23 cellular contexts compared by ENCODE assay signal in the genomic region with DNA sequence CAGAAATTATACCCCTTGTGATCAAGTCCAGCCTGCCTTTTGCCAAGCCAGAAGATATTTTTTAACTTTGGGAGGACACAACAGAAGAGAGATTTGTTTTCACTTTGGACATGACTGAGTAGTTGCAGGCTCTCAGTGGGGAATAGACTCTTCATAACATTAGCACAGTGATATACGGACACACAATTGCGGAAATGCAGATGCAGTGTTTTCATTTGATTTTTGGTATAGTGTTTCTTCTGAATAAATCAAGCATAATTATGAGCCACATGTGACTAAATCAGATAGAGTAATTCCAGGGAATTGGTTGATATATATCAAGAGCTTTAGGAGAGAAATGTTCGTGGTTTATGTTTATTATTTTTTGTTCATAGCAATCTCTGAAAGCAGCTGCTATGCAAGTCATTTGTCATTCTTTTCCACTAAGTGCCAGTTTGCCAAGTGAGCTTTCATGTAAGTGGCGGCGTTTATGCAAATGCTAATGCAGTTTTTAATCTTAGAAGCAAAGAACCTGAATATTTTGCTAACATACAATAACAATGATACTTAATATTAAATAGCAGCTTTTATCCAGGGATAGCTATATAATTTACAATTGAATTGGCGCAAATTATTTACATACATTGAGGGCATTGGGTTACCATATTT.
DNase-seq lines count a peak whose midpoint lies in the region; ATAC-seq and TF ChIP-seq lines count a peak whose summit lies in the region.
"Had no signal": no experiment of that assay in that cellular context is flagged by ENCODE, and none has a peak within 500 bp of the region (broad histone marks: within the 10 kb centered on the region; RNA-seq: fewer than 3 reads in every experiment).

No MANE protein-coding gene starts in this region.

- H2AFZ ChIP-seq in PC-3 (ENCODE audit: low read length) (no peak overlapping the region), hepatocyte (no peak overlapping the region)

- no peaks in the 10 kb centered on the region for H3K9me3 Mint-ChIP-seq in activated T-cell treated with anti-CD3 and anti-CD28 coated beads, Interleukin-2, amount 50 U/mL, for 24 hours
- no peaks in the 10 kb centered on the region for H3K9me3 Mint-ChIP-seq in endodermal cell
- H3K9me3 Mint-ChIP-seq: central memory CD8-positive, alpha-beta T cell; T-helper 1 cell treated with Interleukin-12 subunit alpha and Interleukin-12 subunit beta and Interleukin-4 antibody, amounts not matched to agents 30 μg/mL and 1 μg/mL, for 36 hours had no signal

- no peak overlapping the region for H3K4me3 Mint-ChIP-seq in activated T-cell treated with anti-CD3 and anti-CD28 coated beads, Interleukin-2, amount 50 U/mL, for 24 hours
- H3K4me3 Mint-ChIP-seq in endodermal cell, result no peak overlapping the region
- H3K4me3 Mint-ChIP-seq: central memory CD8-positive, alpha-beta T cell; T-helper 1 cell treated with Interleukin-12 subunit alpha and Interleukin-12 subunit beta and Interleukin-4 antibody, amounts not matched to agents 30 μg/mL and 1 μg/mL, for 36 hours had no signal

- TF ChIP-seq CTCF in PC-3 (conservative IDR thresholded peaks at IDR 0.05; ENCODE audit: low read depth, low read length), result no peak
- no peak for TF ChIP-seq CTCF in hepatocyte (IDR thresholded peaks at IDR 0.05; ENCODE audit: poor library complexity)
- TF ChIP-seq CTCF in endodermal cell (conservative IDR thresholded peaks at IDR 0.05), result no peak

- H4K20me1 ChIP-seq in PC-3 (ENCODE audit: low read length) (no peaks in the 10 kb centered on the region), hepatocyte (ENCODE audit: insufficient read depth, poor library complexity, severe bottlenecking) (no peaks in the 10 kb centered on the region)

- no peak overlapping the region; the same call in 1 of the 2 replicates for H3K9ac ChIP-seq in PC-3 (ENCODE audit: low read length)
- H3K9ac ChIP-seq in endodermal cell (ENCODE audit: extremely low read depth, low read length, poor library complexity, severe bottlenecking), result no peak overlapping the region

- POLR2A ChIA-PET in PC-3 (lab: Charles Lee; ENCODE audit: unreplicated experiment), result no interaction called here

- no peaks in the 10 kb centered on the region for H3K27me3 ChIP-seq in PC-3 (ENCODE audit: low read length)
- no peaks in the 10 kb centered on the region for H3K27me3 ChIP-seq in hepatocyte
- H3K27me3 ChIP-seq in endodermal cell (ENCODE audit: control insufficient read depth, insufficient read depth, low read length, poor library complexity, severe bottlenecking), result no peaks in the 10 kb centered on the region
- H3K27me3 ChIP-seq: neutrophil, thyroid gland had no signal

- H3K27me3 Mint-ChIP-seq in activated T-cell treated with anti-CD3 and anti-CD28 coated beads, Interleukin-2, amount 50 U/mL, for 24 hours, result no peaks in the 10 kb centered on the region
- no peaks in the 10 kb centered on the region for H3K27me3 Mint-ChIP-seq in endodermal cell (ENCODE audit: insufficient read depth)
- H3K27me3 Mint-ChIP-seq: central memory CD8-positive, alpha-beta T cell had no signal

- H3K4me1 Mint-ChIP-seq in activated T-cell treated with anti-CD3 and anti-CD28 coated beads, Interleukin-2, amount 50 U/mL, for 24 hours (ENCODE audit: low read depth), result no peaks in the 10 kb centered on the region
- peaks cover 48% of the 10 kb centered on the region for H3K4me1 Mint-ChIP-seq in endodermal cell
- H3K4me1 Mint-ChIP-seq: central memory CD8-positive, alpha-beta T cell had no signal

- H3K9me3 ChIP-seq in PC-3 (ENCODE audit: low read length), result no peaks in the 10 kb centered on the region
- H3K9me3 ChIP-seq in hepatocyte (ENCODE audit: low read depth), result no peaks in the 10 kb centered on the region
- H3K9me3 ChIP-seq in endodermal cell (ENCODE audit: control insufficient read depth, low read length), result no peaks in the 10 kb centered on the region
- H3K9me3 ChIP-seq: A549, mucosa of descending colon, neutrophil, thyroid gland had no signal

- no TSS peak for BruUV-seq in PC-3 (replicated peaks; lab: Mats Ljungman, UMichigan)

- DNase-seq in NCI-H2107 treated with DMSO at 0.1 percent for 48 hours (lab: John Stamatoyannopoulos, UW; ENCODE audit: unreplicated experiment), result peak; percentile 83
- DNase-seq in NCI-H2107 (lab: John Stamatoyannopoulos, UW), result no peak
- no peak for DNase-seq in PC-3
- DNase-seq in hepatocyte (ENCODE audit: low spot score), result no peak
- DNase-seq in superior temporal gyrus (ENCODE audit: extremely low spot score), result peak; percentile 18
- DNase-seq in activated T-cell treated with anti-CD3 and anti-CD28 coated beads, Interleukin-2, amount 50 U/mL, for 24 hours, result no peak
- no peak for DNase-seq in endodermal cell
- DNase-seq: activated CD4-positive, alpha-beta T cell treated with anti-CD3 and anti-CD28 coated beads for 4 hours; activated naive CD4-positive, alpha-beta T cell treated with anti-CD3 and anti-CD28 coated beads, Interleukin-2, amount 50 U/mL, for 16 hours; aorta; left ventricle myocardium superior; mucosa of descending colon; NCI-H1436 treated with DMSO at 0.1 percent for 48 hours; SHP77; small intestine; stimulated activated CD4-positive, alpha-beta T cell treated with anti-CD3 and anti-CD28 coated beads, Interleukin-2, amount 100 ng/mL, for 48 hours; stimulated activated naive CD4-positive, alpha-beta T cell treated with Interleukin-2 at 50 U/mL for 16 hours; thyroid gland had no signal

- no peak overlapping the region for H3K27ac Mint-ChIP-seq in activated T-cell treated with anti-CD3 and anti-CD28 coated beads, Interleukin-2, amount 50 U/mL, for 24 hours
- H3K27ac Mint-ChIP-seq in endodermal cell, result no peak overlapping the region
- H3K27ac Mint-ChIP-seq: T-helper 1 cell treated with Interleukin-12 subunit alpha and Interleukin-12 subunit beta and Interleukin-4 antibody, amounts not matched to agents 30 μg/mL and 1 μg/mL, for 36 hours had no signal

- H3K36me3 Mint-ChIP-seq in activated T-cell treated with anti-CD3 and anti-CD28 coated beads, Interleukin-2, amount 50 U/mL, for 24 hours (ENCODE audit: low read depth), result no peaks in the 10 kb centered on the region
- H3K36me3 Mint-ChIP-seq in endodermal cell (ENCODE audit: low read depth), result no peaks in the 10 kb centered on the region

- intact Hi-C loops in PC-3 (cut with micrococcal nuclease), result loop anchor here (1.0 to 2.0 kb wide), 6 partner anchors 17 to 127 kb away; no protein-coding TSS in a partner anchor

- H3K9me2 ChIP-seq in PC-3 (replicated peaks; ENCODE audit: low read length) (no peaks in the 10 kb centered on the region), hepatocyte (replicated peaks; ENCODE audit: insufficient read depth) (no peaks in the 10 kb centered on the region)

- no peaks in the 10 kb centered on the region for H3F3A ChIP-seq in PC-3 (ENCODE audit: low read length, unreplicated experiment)

- H3K4me2 ChIP-seq in PC-3 (ENCODE audit: low read length), result peak overlapping the region; percentile 61
- no peak overlapping the region for H3K4me2 ChIP-seq in hepatocyte
- H3K4me2 ChIP-seq: A549 had no signal

- H3K27ac ChIP-seq in PC-3 (ENCODE audit: low read length), result peak overlapping the region; percentile 86
- peak overlapping the region; percentile 21 for H3K27ac ChIP-seq in hepatocyte
- H3K27ac ChIP-seq in endodermal cell (ENCODE audit: low read depth, low read length), result no peak overlapping the region
- H3K27ac ChIP-seq: A549, neutrophil, thyroid gland had no signal

- no peak overlapping the region for H3K4me3 ChIP-seq in PC-3 (ENCODE audit: low read length)
- H3K4me3 ChIP-seq in hepatocyte, result no peak overlapping the region
- H3K4me3 ChIP-seq in endodermal cell (ENCODE audit: low read length), result no peak overlapping the region
- H3K4me3 ChIP-seq: A549, mucosa of descending colon, thyroid gland had no signal

- 74% methylated on average over 6 of the region's 6 CpGs for WGBS in hepatocyte (ENCODE audit: low lambda C conversion rate, missing lambda C conversion rate)
- 95 to 100% methylated on average over 3 to 6 of the region's 6 CpGs for WGBS in endodermal cell (ENCODE audit: insufficient coverage in 1 of 2, insufficient read length in 1 of 2), 2 experiments

- CTCF ChIA-PET in PC-3 (lab: Charles Lee), result no interaction called here

- H3K4me1 ChIP-seq in PC-3 (ENCODE audit: insufficient read depth, low read length), result peaks cover 47% of the 10 kb centered on the region
- peaks cover 19% of the 10 kb centered on the region for H3K4me1 ChIP-seq in hepatocyte (ENCODE audit: insufficient read depth)
- peaks cover 2% of the 10 kb centered on the region for H3K4me1 ChIP-seq in endodermal cell (ENCODE audit: control insufficient read depth, insufficient read depth, low read length)

- H3K36me3 ChIP-seq in PC-3 (ENCODE audit: low read depth, low read length) (no peaks in the 10 kb centered on the region), hepatocyte (replicated peaks; ENCODE audit: insufficient read depth, low read depth) (no peaks in the 10 kb centered on the region), endodermal cell (ENCODE audit: control insufficient read depth, insufficient read depth, low read length) (no peaks in the 10 kb centered on the region)
- H3K36me3 ChIP-seq: neutrophil, thyroid gland had no signal

- no peaks in the 10 kb centered on the region for H3K79me2 ChIP-seq in PC-3 (ENCODE audit: low read length)
- no peaks in the 10 kb centered on the region for H3K79me2 ChIP-seq in hepatocyte

- ATAC-seq in PC-3 (no peak), HG02798 (IDR thresholded peaks at IDR 0.05; ENCODE audit: poor library complexity, unreplicated experiment) (no peak)
- ATAC-seq: A549, left ventricle myocardium superior, mucosa of descending colon had no signal

Comparison
In these comparisons a context has a peak if more than half of its experiments do, and no peak if none do; other contexts are left out.
1. DNase-seq: peak in NCI-H2107 treated with DMSO at 0.1 percent for 48 hours (single experiment) and superior temporal gyrus (single experiment); none in NCI-H2107 (single experiment), PC-3 (single experiment), hepatocyte (single experiment), activated T-cell treated with anti-CD3 and anti-CD28 coated beads, Interleukin-2, amount 50 U/mL, for 24 hours (single experiment) and endodermal cell (single experiment).